Comparison of ENCODE assay signal across 16 cellular contexts in the genomic region with DNA sequence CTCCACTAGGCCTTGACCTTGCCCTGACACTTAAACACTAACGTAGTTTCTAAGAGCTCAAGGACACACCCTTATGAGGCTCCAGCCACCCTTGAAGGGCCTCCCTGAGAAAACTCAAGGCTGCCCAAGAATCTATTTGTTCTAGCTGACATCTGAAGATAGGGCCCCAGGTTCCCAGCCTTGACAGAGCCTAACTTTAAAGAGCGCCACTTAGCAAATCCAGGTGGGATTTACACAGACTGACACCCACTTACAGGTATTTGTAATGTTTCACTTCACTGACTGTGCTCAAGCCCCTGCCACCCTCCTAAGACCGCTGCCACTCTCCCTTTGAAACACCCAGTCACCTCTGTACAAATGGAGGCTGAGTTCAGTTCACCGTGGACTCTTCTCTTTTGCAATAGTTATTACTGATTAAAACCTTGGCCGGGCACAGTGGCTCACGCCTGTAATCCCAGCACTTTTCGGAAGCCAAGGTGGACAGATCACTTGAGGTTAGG.
A peak's percentile ranks its signal among the peaks of the same experiment; 100 is the strongest.
DNase-seq lines count a peak whose midpoint lies in the region; ATAC-seq, FAIRE-seq and TF ChIP-seq lines count a peak whose summit lies in the region.
"Had no signal": no experiment of that assay in that cellular context is flagged by ENCODE, and none has a peak within 500 bp of the region (broad histone marks: within the 10 kb centered on the region; RNA-seq: fewer than 3 reads in every experiment).

No MANE protein-coding gene starts in this region.

- H3K36me3 ChIP-seq in upper lobe of right lung: no peaks in the 10 kb centered on the region

- H3K4me1 Mint-ChIP-seq in activated naive CD4-positive, alpha-beta T cell treated with anti-CD3 and anti-CD28 coated beads, Interleukin-2, amount 50 U/mL, for 24 hours: peaks cover 15% of the 10 kb centered on the region
- peaks cover 38% of the 10 kb centered on the region for H3K4me1 Mint-ChIP-seq in nephron progenitor cell

- no peak overlapping the region for H3K4me3 Mint-ChIP-seq in activated naive CD4-positive, alpha-beta T cell treated with anti-CD3 and anti-CD28 coated beads, Interleukin-2, amount 50 U/mL, for 24 hours
- H3K4me3 Mint-ChIP-seq in nephron progenitor cell: no peak overlapping the region
- H3K4me3 Mint-ChIP-seq: H9 had no signal

- H3K36me3 Mint-ChIP-seq in activated naive CD4-positive, alpha-beta T cell treated with anti-CD3 and anti-CD28 coated beads, Interleukin-2, amount 50 U/mL, for 24 hours: no peaks in the 10 kb centered on the region
- H3K36me3 Mint-ChIP-seq in activated naive CD4-positive, alpha-beta T cell treated with anti-CD3 and anti-CD28 coated beads, Interleukin-2, amount 50 U/mL, for 72 hours: peaks cover 0 to 5% of the 10 kb centered on the region in 2 donors
- H3K36me3 Mint-ChIP-seq in nephron progenitor cell (ENCODE audit: low read depth): no peaks in the 10 kb centered on the region

- intact Hi-C loops in upper lobe of right lung (cut with DNase I): no loop called here

- TF ChIP-seq CTCF in nephron progenitor cell (IDR thresholded peaks at IDR 0.05): no peak
- TF ChIP-seq CTCF in upper lobe of right lung (IDR thresholded peaks at IDR 0.05): no peak

- no peak for DNase-seq in activated naive CD4-positive, alpha-beta T cell treated with anti-CD3 and anti-CD28 coated beads, Interleukin-2, amount 50 U/mL, for 72 hours (ENCODE audit: low spot score in 2 of 2)
- peak; percentile 45 for DNase-seq in left kidney (ENCODE audit: low read depth, low spot score)
- no peak for DNase-seq in nephron progenitor cell
- DNase-seq in upper lobe of right lung: no peak
- no peak for DNase-seq in NCI-H1694 (lab: John Stamatoyannopoulos, UW)
- DNase-seq in frontal cortex (ENCODE audit: low spot score in 2 of 2): no peak
- DNase-seq in glomerular visceral epithelial cell (ENCODE audit: extremely low spot score): no peak
- DNase-seq: 8988T, C1 segment of cervical spinal cord, DMS153, EL, H9, NCI-H1436, NCI-H2081, NCI-H524 had no signal

- H3K27me3 ChIP-seq in upper lobe of right lung: no peaks in the 10 kb centered on the region

- no peaks in the 10 kb centered on the region for H3K4me1 ChIP-seq in upper lobe of right lung

- ATAC-seq in activated naive CD4-positive, alpha-beta T cell treated with anti-CD3 and anti-CD28 coated beads, Interleukin-2, amount 50 U/mL, for 72 hours: no peak
- peak; percentile 91 for ATAC-seq in upper lobe of right lung

- no peak overlapping the region for H3K4me3 ChIP-seq in upper lobe of right lung

- H3K27ac ChIP-seq in upper lobe of right lung: no peak overlapping the region

- no peaks in the 10 kb centered on the region for H3K9me3 Mint-ChIP-seq in activated naive CD4-positive, alpha-beta T cell treated with anti-CD3 and anti-CD28 coated beads, Interleukin-2, amount 50 U/mL, for 24 hours
- H3K9me3 Mint-ChIP-seq in activated naive CD4-positive, alpha-beta T cell treated with anti-CD3 and anti-CD28 coated beads, Interleukin-2, amount 50 U/mL, for 72 hours: peaks cover 0 to 4% of the 10 kb centered on the region in 2 donors
- H3K9me3 Mint-ChIP-seq in nephron progenitor cell: peaks cover 31% of the 10 kb centered on the region

- peak overlapping the region; percentile 41 for H3K27ac Mint-ChIP-seq in activated naive CD4-positive, alpha-beta T cell treated with anti-CD3 and anti-CD28 coated beads, Interleukin-2, amount 50 U/mL, for 24 hours
- no peak overlapping the region for H3K27ac Mint-ChIP-seq in activated naive CD4-positive, alpha-beta T cell treated with anti-CD3 and anti-CD28 coated beads, Interleukin-2, amount 50 U/mL, for 72 hours
- H3K27ac Mint-ChIP-seq in nephron progenitor cell: peak overlapping the region; percentile 88

- H3K9me3 ChIP-seq in upper lobe of right lung: no peaks in the 10 kb centered on the region

- no peaks in the 10 kb centered on the region for H3K27me3 Mint-ChIP-seq in activated naive CD4-positive, alpha-beta T cell treated with anti-CD3 and anti-CD28 coated beads, Interleukin-2, amount 50 U/mL, for 24 hours
- H3K27me3 Mint-ChIP-seq in nephron progenitor cell (ENCODE audit: low read depth, poor library complexity): peaks cover 6% of the 10 kb centered on the region

- FAIRE-seq in frontal cortex (lab: Jason Lieb, UNC): no peak

Comparison
In these comparisons a context has a peak if more than half of its experiments do, and no peak if none do; other contexts are left out.
1. H3K27ac Mint-ChIP-seq: peak in activated naive CD4-positive, alpha-beta T cell treated with anti-CD3 and anti-CD28 coated beads, Interleukin-2, amount 50 U/mL, for 24 hours (single experiment) and nephron progenitor cell (single experiment); none in activated naive CD4-positive, alpha-beta T cell treated with anti-CD3 and anti-CD28 coated beads, Interleukin-2, amount 50 U/mL, for 72 hours (0 of 2).